1 cellular context compared by ENCODE assay signal in the genomic region with DNA sequence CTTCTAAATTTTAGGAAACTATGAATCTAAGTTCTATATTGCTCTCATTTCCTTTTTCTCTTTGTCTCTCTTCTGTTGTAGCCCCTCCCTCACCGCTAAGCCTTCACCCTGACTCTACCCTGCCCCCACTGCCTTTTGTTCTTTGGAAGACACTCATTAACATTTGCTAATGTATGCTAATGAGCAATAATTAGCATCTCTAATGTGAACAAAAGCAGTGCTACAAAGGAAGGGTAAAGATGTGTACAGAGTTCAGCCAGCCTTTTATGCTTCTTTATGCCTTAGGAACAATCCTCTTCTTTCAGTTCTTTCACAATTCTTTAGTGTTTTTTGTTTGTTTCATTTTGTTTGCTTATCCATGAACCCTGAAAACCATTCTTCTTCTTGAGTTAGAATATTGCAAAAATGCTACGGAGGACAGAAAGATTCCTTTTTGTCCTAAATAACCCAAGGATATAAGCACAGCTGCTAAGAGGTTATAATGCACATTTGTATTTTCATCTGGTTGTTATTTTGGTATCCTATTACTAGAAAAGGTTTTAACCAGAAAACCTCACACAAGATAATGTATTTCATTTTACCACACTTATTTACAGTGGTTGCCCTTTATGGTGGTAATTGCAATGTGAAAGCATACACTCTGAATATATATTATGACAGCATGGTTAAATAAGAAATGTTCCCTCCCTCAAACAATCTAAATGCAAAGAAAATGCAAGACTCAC.
A peak's percentile ranks its signal among the peaks of the same experiment; 100 is the strongest.
TF ChIP-seq lines count a peak whose summit lies in the region.

No MANE protein-coding gene starts in this region.

TF ChIP-seq in WTC11, 78 proteins besides CTCF, POLR2A, EP300 and RAD21 (continued from another document):
- TF ChIP-seq FOXP4 (CRISPR knock-in tag; IDR thresholded peaks at IDR 0.05): peak; percentile 94; the same call in 1 of the 2 replicates
- TF ChIP-seq GTF2I (CRISPR knock-in tag; conservative IDR thresholded peaks at IDR 0.05): no peak
- no peak for TF ChIP-seq IRF2 (CRISPR knock-in tag; IDR thresholded peaks at IDR 0.05; ENCODE audit: borderline replicate concordance, low read depth)
- TF ChIP-seq, protein P1, sequence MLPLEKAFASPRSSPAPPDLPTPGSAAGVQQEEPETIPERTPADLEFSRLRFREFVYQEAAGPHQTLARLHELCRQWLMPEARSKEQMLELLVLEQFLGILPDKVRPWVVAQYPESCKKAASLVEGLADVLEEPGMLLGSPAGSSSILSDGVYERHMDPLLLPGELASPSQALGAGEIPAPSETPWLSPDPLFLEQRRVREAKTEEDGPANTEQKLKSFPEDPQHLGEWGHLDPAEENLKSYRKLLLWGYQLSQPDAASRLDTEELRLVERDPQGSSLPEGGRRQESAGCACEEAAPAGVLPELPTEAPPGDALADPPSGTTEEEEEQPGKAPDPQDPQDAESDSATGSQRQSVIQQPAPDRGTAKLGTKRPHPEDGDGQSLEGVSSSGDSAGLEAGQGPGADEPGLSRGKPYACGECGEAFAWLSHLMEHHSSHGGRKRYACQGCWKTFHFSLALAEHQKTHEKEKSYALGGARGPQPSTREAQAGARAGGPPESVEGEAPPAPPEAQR (CRISPR knock-in tag; IDR thresholded peaks at IDR 0.05): no peak
- TF ChIP-seq TEAD1 (CRISPR knock-in tag; IDR thresholded peaks at IDR 0.05): peak; percentile 62; the same call in 1 of the 2 replicates
- TF ChIP-seq SP1 (CRISPR knock-in tag; conservative IDR thresholded peaks at IDR 0.05): 0 out of 2 replicates have a peak, but pooled peaks have one; percentile 32
- no peak for TF ChIP-seq NFYB (CRISPR knock-in tag; conservative IDR thresholded peaks at IDR 0.05; ENCODE audit: low read depth)
- TF ChIP-seq, protein P2, sequence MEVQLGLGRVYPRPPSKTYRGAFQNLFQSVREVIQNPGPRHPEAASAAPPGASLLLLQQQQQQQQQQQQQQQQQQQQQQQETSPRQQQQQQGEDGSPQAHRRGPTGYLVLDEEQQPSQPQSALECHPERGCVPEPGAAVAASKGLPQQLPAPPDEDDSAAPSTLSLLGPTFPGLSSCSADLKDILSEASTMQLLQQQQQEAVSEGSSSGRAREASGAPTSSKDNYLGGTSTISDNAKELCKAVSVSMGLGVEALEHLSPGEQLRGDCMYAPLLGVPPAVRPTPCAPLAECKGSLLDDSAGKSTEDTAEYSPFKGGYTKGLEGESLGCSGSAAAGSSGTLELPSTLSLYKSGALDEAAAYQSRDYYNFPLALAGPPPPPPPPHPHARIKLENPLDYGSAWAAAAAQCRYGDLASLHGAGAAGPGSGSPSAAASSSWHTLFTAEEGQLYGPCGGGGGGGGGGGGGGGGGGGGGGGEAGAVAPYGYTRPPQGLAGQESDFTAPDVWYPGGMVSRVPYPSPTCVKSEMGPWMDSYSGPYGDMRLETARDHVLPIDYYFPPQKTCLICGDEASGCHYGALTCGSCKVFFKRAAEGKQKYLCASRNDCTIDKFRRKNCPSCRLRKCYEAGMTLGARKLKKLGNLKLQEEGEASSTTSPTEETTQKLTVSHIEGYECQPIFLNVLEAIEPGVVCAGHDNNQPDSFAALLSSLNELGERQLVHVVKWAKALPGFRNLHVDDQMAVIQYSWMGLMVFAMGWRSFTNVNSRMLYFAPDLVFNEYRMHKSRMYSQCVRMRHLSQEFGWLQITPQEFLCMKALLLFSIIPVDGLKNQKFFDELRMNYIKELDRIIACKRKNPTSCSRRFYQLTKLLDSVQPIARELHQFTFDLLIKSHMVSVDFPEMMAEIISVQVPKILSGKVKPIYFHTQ (CRISPR knock-in tag; IDR thresholded peaks at IDR 0.05): no peak
- TF ChIP-seq, protein P3, sequence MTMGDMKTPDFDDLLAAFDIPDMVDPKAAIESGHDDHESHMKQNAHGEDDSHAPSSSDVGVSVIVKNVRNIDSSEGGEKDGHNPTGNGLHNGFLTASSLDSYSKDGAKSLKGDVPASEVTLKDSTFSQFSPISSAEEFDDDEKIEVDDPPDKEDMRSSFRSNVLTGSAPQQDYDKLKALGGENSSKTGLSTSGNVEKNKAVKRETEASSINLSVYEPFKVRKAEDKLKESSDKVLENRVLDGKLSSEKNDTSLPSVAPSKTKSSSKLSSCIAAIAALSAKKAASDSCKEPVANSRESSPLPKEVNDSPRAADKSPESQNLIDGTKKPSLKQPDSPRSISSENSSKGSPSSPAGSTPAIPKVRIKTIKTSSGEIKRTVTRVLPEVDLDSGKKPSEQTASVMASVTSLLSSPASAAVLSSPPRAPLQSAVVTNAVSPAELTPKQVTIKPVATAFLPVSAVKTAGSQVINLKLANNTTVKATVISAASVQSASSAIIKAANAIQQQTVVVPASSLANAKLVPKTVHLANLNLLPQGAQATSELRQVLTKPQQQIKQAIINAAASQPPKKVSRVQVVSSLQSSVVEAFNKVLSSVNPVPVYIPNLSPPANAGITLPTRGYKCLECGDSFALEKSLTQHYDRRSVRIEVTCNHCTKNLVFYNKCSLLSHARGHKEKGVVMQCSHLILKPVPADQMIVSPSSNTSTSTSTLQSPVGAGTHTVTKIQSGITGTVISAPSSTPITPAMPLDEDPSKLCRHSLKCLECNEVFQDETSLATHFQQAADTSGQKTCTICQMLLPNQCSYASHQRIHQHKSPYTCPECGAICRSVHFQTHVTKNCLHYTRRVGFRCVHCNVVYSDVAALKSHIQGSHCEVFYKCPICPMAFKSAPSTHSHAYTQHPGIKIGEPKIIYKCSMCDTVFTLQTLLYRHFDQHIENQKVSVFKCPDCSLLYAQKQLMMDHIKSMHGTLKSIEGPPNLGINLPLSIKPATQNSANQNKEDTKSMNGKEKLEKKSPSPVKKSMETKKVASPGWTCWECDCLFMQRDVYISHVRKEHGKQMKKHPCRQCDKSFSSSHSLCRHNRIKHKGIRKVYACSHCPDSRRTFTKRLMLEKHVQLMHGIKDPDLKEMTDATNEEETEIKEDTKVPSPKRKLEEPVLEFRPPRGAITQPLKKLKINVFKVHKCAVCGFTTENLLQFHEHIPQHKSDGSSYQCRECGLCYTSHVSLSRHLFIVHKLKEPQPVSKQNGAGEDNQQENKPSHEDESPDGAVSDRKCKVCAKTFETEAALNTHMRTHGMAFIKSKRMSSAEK (CRISPR knock-in tag; IDR thresholded peaks at IDR 0.05; ENCODE audit: borderline replicate concordance): no peak
- TF ChIP-seq TCF7 (CRISPR knock-in tag; IDR thresholded peaks at IDR 0.05; ENCODE audit: low read depth): no peak
- TF ChIP-seq, protein P4, sequence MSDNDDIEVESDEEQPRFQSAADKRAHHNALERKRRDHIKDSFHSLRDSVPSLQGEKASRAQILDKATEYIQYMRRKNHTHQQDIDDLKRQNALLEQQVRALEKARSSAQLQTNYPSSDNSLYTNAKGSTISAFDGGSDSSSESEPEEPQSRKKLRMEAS (CRISPR knock-in tag; IDR thresholded peaks at IDR 0.05): no peak
- TF ChIP-seq ETV6 (CRISPR knock-in tag; IDR thresholded peaks at IDR 0.05): peak; percentile 44; the same call in 1 of the 2 replicates
TF ChIP-seq in WTC11: peak in this region for 5.
